8 cellular contexts compared by ENCODE assay signal in the genomic region with DNA sequence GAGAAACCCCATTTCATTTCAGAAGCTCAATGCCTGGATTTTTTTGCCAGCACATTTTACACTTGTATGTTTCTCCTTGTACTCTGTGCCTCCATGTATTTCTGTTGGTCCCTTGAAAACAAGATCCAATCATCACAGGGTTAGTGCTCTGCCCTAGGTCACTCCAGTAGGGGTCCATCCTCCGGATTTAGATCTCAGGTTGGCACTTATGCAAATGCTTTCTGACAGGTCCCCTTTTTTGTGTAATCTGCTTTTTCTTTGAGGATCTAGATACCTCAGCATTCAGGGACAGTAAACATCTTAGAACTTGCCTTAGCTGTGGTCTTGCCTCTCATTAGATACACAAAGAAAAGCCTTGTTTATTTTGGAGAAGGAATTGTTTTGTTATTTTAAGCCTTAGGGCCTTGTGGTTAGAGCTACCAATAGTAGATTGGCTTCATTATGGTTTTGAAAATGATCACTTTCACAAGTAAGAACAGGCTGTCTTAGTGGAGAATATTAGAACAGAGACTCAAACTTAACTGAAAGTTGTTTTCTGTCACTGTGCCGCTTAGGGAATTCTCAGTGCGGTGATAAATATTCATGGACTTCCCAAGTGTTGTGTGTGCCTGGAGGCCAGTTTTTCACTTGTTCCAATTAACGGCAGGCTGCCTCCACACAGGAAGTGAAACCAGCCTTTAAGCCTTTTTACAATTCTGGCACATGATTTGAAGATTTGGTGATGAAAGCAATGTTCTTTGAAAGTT. TPM values are rescaled to one million over a fixed set of nuclear protein-coding genes. Genes with fewer than 3 reads are reported as not detected.
DNase-seq lines count a peak whose midpoint lies in the region; ATAC-seq and TF ChIP-seq lines count a peak whose summit lies in the region.

No MANE protein-coding gene starts in this region.

- no peaks in the 10 kb centered on the region for H3K36me3 Mint-ChIP-seq in stimulated activated naive B cell treated with anti-CD40 and anti-IgM and Interleukin-4, amounts not matched to agents 10 μg/mL and 1 μg/mL and 100 μg/mL, for 72 hours

- no peak overlapping the region for H3K9ac ChIP-seq in NT2/D1 (ENCODE audit: insufficient read length, low read depth)

- peak overlapping the region; percentile 56 for H3K27ac Mint-ChIP-seq in stimulated activated naive B cell treated with anti-CD40 and anti-IgM and Interleukin-4, amounts not matched to agents 10 μg/mL and 1 μg/mL and 100 μg/mL, for 72 hours

- no peaks in the 10 kb centered on the region for H3K9me3 Mint-ChIP-seq in stimulated activated naive B cell treated with anti-CD40 and anti-IgM and Interleukin-4, amounts not matched to agents 10 μg/mL and 1 μg/mL and 100 μg/mL, for 72 hours

- DNase-seq in NT2/D1 (ENCODE audit: low read depth, low spot score) = peak; percentile 33
- DNase-seq in cardiac muscle cell (ENCODE audit: low read depth in 1 of 2, low spot score in 1 of 2) = no peak
- DNase-seq in stimulated activated naive B cell treated with anti-CD40 and anti-IgM and Interleukin-4, amounts not matched to agents 10 μg/mL and 1 μg/mL and 100 μg/mL, for 72 hours = no peak
- DNase-seq in NCI-H2171 (lab: John Stamatoyannopoulos, UW) = no peak
- no peak for DNase-seq in effector CD4-positive, alpha-beta T cell

- H3K4me3 ChIP-seq in NT2/D1 (ENCODE audit: insufficient read length, low read depth) (no peak overlapping the region), cardiac muscle cell (no peak overlapping the region)

- no peaks in the 10 kb centered on the region for H3K9me3 ChIP-seq in NT2/D1 (ENCODE audit: insufficient read depth, low read length)
- no peaks in the 10 kb centered on the region for H3K9me3 ChIP-seq in cardiac muscle cell (ENCODE audit: low read depth)

- TF ChIP-seq CTCF in cardiac muscle cell (IDR thresholded peaks at IDR 0.05; ENCODE audit: low read depth, low read length) = no peak

- peak overlapping the region in 1 of 2 donors; percentile 11 for H3K4me3 Mint-ChIP-seq in stimulated activated naive B cell treated with anti-CD40 and anti-IgM and Interleukin-4, amounts not matched to agents 10 μg/mL and 1 μg/mL and 100 μg/mL, for 72 hours

- H3K4me1 Mint-ChIP-seq in stimulated activated naive B cell treated with anti-CD40 and anti-IgM and Interleukin-4, amounts not matched to agents 10 μg/mL and 1 μg/mL and 100 μg/mL, for 72 hours = peaks cover 13 to 20% of the 10 kb centered on the region in 2 donors

- peak overlapping the region; percentile 19 for H3K27ac ChIP-seq in cardiac muscle cell

- H3K36me3 ChIP-seq in NT2/D1 (ENCODE audit: insufficient read depth, insufficient read length, low read length) (no peaks in the 10 kb centered on the region), cardiac muscle cell (no peaks in the 10 kb centered on the region)

- H3K4me1 ChIP-seq in NT2/D1 (ENCODE audit: insufficient read depth, insufficient read length) = peaks cover 11% of the 10 kb centered on the region
- peaks cover 33% of the 10 kb centered on the region for H3K4me1 ChIP-seq in cardiac muscle cell (ENCODE audit: low read depth)

- H3K27me3 ChIP-seq in NT2/D1 (ENCODE audit: insufficient read depth, insufficient read length) (peaks cover 67% of the 10 kb centered on the region), cardiac muscle cell (no peaks in the 10 kb centered on the region)

- ATAC-seq in GM21423 (IDR thresholded peaks at IDR 0.05; ENCODE audit: unreplicated experiment) (peak; percentile 64), HG02870 (IDR thresholded peaks at IDR 0.05; ENCODE audit: unreplicated experiment) (no peak), HG03108 (IDR thresholded peaks at IDR 0.05; ENCODE audit: unreplicated experiment) (no peak)
- ATAC-seq in stimulated activated naive B cell treated with anti-CD40 and anti-IgM and Interleukin-4, amounts not matched to agents 10 μg/mL and 1 μg/mL and 100 μg/mL, for 72 hours (replicated peaks) = peak; percentile 53 to 67

- no peaks in the 10 kb centered on the region for H3K27me3 Mint-ChIP-seq in stimulated activated naive B cell treated with anti-CD40 and anti-IgM and Interleukin-4, amounts not matched to agents 10 μg/mL and 1 μg/mL and 100 μg/mL, for 72 hours

RNA-seq across cellular contexts. Expression of gene MERTK, which starts 7.8 kb away (rescaled TPM):
- total RNA-seq in cardiac muscle cell = 3.8 and 8.7 TPM in 2 replicates
- 4.5 and 4.9 TPM in 2 replicates for polyA plus RNA-seq in cardiac muscle cell

RNA-seq across cellular contexts. Expression of gene ANAPC1, which starts 22.2 kb away (rescaled TPM):
- 48.0 and 59.3 TPM in 2 replicates for total RNA-seq in cardiac muscle cell
- 12.6 and 13.6 TPM in 2 replicates for polyA plus RNA-seq in cardiac muscle cell

Comparison
In these comparisons a context has a peak if more than half of its experiments do, and no peak if none do; other contexts are left out.
1. ATAC-seq: peak in GM21423 (single experiment) and stimulated activated naive B cell treated with anti-CD40 and anti-IgM and Interleukin-4, amounts not matched to agents 10 μg/mL and 1 μg/mL and 100 μg/mL, for 72 hours (2 of 2); none in HG02870 (single experiment) and HG03108 (single experiment).